ENCODE assay signal across 1 cellular context in genomic region chr7:104862719-104863118, GRCh38.
TF ChIP-seq lines count a peak whose summit lies in the region.

No MANE protein-coding gene starts in this region.

TF ChIP-seq in IMR-90, 13 proteins besides CTCF, POLR2A, EP300 and RAD21 (continued from another document):
- no peak for TF ChIP-seq SMC3 (IDR thresholded peaks at IDR 0.05; ENCODE audit: low read depth, low read length)
- TF ChIP-seq RCOR1 (IDR thresholded peaks at IDR 0.05; ENCODE audit: insufficient replicate concordance, low read length), result no peak
- no peak for TF ChIP-seq FOS (IDR thresholded peaks at IDR 0.05; ENCODE audit: low read depth, low read length)
- no peak for TF ChIP-seq ELK1 (IDR thresholded peaks at IDR 0.05; ENCODE audit: borderline replicate concordance, low read depth, low read length)
- no peak for TF ChIP-seq NFE2L2 (IDR thresholded peaks at IDR 0.05; ENCODE audit: low read depth, low read length)
- no peak for TF ChIP-seq MXI1 (IDR thresholded peaks at IDR 0.05; ENCODE audit: borderline replicate concordance, low read depth, low read length)
